ENCODE assay signal across 23 cellular contexts in genomic region chr5:78745985-78746384, GRCh38.
"Had no signal": no experiment of that assay in that cellular context is flagged by ENCODE, and none has a peak within 500 bp of the region (broad histone marks: within the 10 kb centered on the region; RNA-seq: fewer than 3 reads in every experiment).

No MANE protein-coding gene starts in this region.

- DNase-seq: activated B cell treated with CpG ODN at 0.5 μM for 24 hours; activated CD4-positive, alpha-beta memory T cell treated with anti-CD3 and anti-CD28 coated beads for 36 hours; activated CD4-positive, alpha-beta T cell treated with anti-CD3 and anti-CD28 coated beads for 4 hours; activated CD8-positive, alpha-beta memory T cell treated with anti-CD3 and anti-CD28 coated beads, Interleukin-2, amount 10 ng/mL, durations not matched to agents 7 days and 5 days; activated naive CD4-positive, alpha-beta T cell; activated naive CD8-positive, alpha-beta T cell treated with anti-CD3 and anti-CD28 coated beads for 36 hours; amniotic stem cell; erythroblast; heart left ventricle; mesendoderm; naive thymus-derived CD4-positive, alpha-beta T cell; sigmoid colon; stimulated activated naive CD8-positive, alpha-beta T cell treated with anti-CD3 and anti-CD28 coated beads, Interleukin-15, Interleukin-2, amounts not matched to agents 100 U/mL and 50 U/mL, for 24 hours; substantia nigra; T-helper 1 cell; T-helper 9 cell had no signal

- H3K4me3 ChIP-seq: coronary artery, gastroesophageal sphincter, heart left ventricle, sigmoid colon, tibial nerve had no signal

- H3K27ac Mint-ChIP-seq: activated B cell treated with CpG ODN at 0.5 μM for 24 hours; activated CD4-positive, alpha-beta memory T cell treated with anti-CD3 and anti-CD28 coated beads for 36 hours; activated CD8-positive, alpha-beta memory T cell treated with anti-CD3 and anti-CD28 coated beads, Interleukin-2, amount 10 ng/mL, durations not matched to agents 7 days and 5 days; activated naive CD8-positive, alpha-beta T cell treated with anti-CD3 and anti-CD28 coated beads for 36 hours; naive thymus-derived CD4-positive, alpha-beta T cell had no signal

- ATAC-seq: activated CD8-positive, alpha-beta memory T cell treated with anti-CD3 and anti-CD28 coated beads, Interleukin-2, amount 10 ng/mL, durations not matched to agents 7 days and 5 days; gastroesophageal sphincter; heart left ventricle; naive thymus-derived CD4-positive, alpha-beta T cell; stimulated activated naive CD8-positive, alpha-beta T cell treated with anti-CD3 and anti-CD28 coated beads, Interleukin-15, Interleukin-2, amounts not matched to agents 100 U/mL and 50 U/mL, for 24 hours had no signal

- H3K27ac ChIP-seq: gastroesophageal sphincter, neutrophil had no signal

- H3K4me3 Mint-ChIP-seq: activated B cell treated with CpG ODN at 0.5 μM for 24 hours; activated CD4-positive, alpha-beta memory T cell treated with anti-CD3 and anti-CD28 coated beads for 36 hours; activated CD8-positive, alpha-beta memory T cell treated with anti-CD3 and anti-CD28 coated beads, Interleukin-2, amount 10 ng/mL, durations not matched to agents 7 days and 5 days; activated naive CD8-positive, alpha-beta T cell treated with anti-CD3 and anti-CD28 coated beads for 36 hours; central memory CD8-positive, alpha-beta T cell; naive thymus-derived CD4-positive, alpha-beta T cell had no signal

- H3K9me3 Mint-ChIP-seq: activated B cell treated with CpG ODN at 0.5 μM for 24 hours; activated CD4-positive, alpha-beta memory T cell treated with anti-CD3 and anti-CD28 coated beads for 36 hours; activated naive CD8-positive, alpha-beta T cell treated with anti-CD3 and anti-CD28 coated beads for 36 hours; central memory CD8-positive, alpha-beta T cell; naive thymus-derived CD4-positive, alpha-beta T cell had no signal

- FAIRE-seq: endometrium, urothelium cell line had no signal

- H3K36me3 Mint-ChIP-seq: activated CD4-positive, alpha-beta memory T cell treated with anti-CD3 and anti-CD28 coated beads for 36 hours; activated CD8-positive, alpha-beta memory T cell treated with anti-CD3 and anti-CD28 coated beads, Interleukin-2, amount 10 ng/mL, durations not matched to agents 7 days and 5 days; activated naive CD8-positive, alpha-beta T cell treated with anti-CD3 and anti-CD28 coated beads for 36 hours; naive thymus-derived CD4-positive, alpha-beta T cell had no signal

- H3K36me3 ChIP-seq: gastroesophageal sphincter, heart left ventricle, neutrophil, sigmoid colon, tibial nerve had no signal

- H3K27me3 ChIP-seq: gastroesophageal sphincter, heart left ventricle, sigmoid colon, tibial nerve had no signal

- H3K9me3 ChIP-seq: gastroesophageal sphincter, heart left ventricle, neutrophil, sigmoid colon, tibial nerve had no signal

- H3K27me3 Mint-ChIP-seq: activated B cell treated with CpG ODN at 0.5 μM for 24 hours; activated CD4-positive, alpha-beta memory T cell treated with anti-CD3 and anti-CD28 coated beads for 36 hours had no signal

- H3K4me1 Mint-ChIP-seq: activated B cell treated with CpG ODN at 0.5 μM for 24 hours; activated CD8-positive, alpha-beta memory T cell treated with anti-CD3 and anti-CD28 coated beads, Interleukin-2, amount 10 ng/mL, durations not matched to agents 7 days and 5 days; activated naive CD8-positive, alpha-beta T cell treated with anti-CD3 and anti-CD28 coated beads for 36 hours; central memory CD8-positive, alpha-beta T cell had no signal
